Comparison of ENCODE assay signal across 19 cellular contexts in genomic region chr9:18351216-18351615, GRCh38.
DNase-seq lines count a peak whose midpoint lies in the region; ATAC-seq, FAIRE-seq and TF ChIP-seq lines count a peak whose summit lies in the region.
"Had no signal": no experiment of that assay in that cellular context is flagged by ENCODE, and none has a peak within 500 bp of the region (broad histone marks: within the 10 kb centered on the region; RNA-seq: fewer than 3 reads in every experiment).

No MANE protein-coding gene starts in this region.

- FAIRE-seq in A549 (lab: Jason Lieb, UNC), result no peak
- FAIRE-seq: D721Med, G401.6, GM12891, GM19239, H1 had no signal

- H3K4me3 ChIP-seq in A549 (no peak overlapping the region), esophagus muscularis mucosa (no peak overlapping the region), foreskin fibroblast (ENCODE audit: low read depth in 1 of 2, low read length in 2 of 2) (no peak overlapping the region)

- H3K4me3 Mint-ChIP-seq in nephron, result no peak overlapping the region
- H3K4me3 Mint-ChIP-seq: CD4-positive, alpha-beta T cell; H9 had no signal

- no peaks in the 10 kb centered on the region for H3K9me3 ChIP-seq in A549
- no peaks in the 10 kb centered on the region for H3K9me3 ChIP-seq in esophagus muscularis mucosa
- H3K9me3 ChIP-seq: Caco-2 had no signal

- TF ChIP-seq EP300 in A549 (IDR thresholded peaks at IDR 0.05) (no peak), esophagus muscularis mucosa (IDR thresholded peaks at IDR 0.05) (no peak)

- H3K27me3 Mint-ChIP-seq in nephron (ENCODE audit: low read depth), result peaks cover 3% of the 10 kb centered on the region

- intact Hi-C loops in esophagus muscularis mucosa (cut with DNase I) (no loop called here), cardiac septum (cut with DNase I) (no loop called here)

- peaks cover 19% of the 10 kb centered on the region for H3K4me1 ChIP-seq in A549
- peaks cover 7 to 36% (median 27%) of the 10 kb centered on the region in 4 donors for H3K4me1 ChIP-seq in esophagus muscularis mucosa
- H3K4me1 ChIP-seq: Caco-2 had no signal

- H3K27ac Mint-ChIP-seq in nephron, result peak overlapping the region in 2 of 3 experiments; percentile 3 to 60
- H3K27ac Mint-ChIP-seq: CD4-positive, alpha-beta T cell; H9 had no signal

- no peak overlapping the region for H3K27ac ChIP-seq in A549
- H3K27ac ChIP-seq in esophagus muscularis mucosa (replicated peaks in 1 of 4), result no peak overlapping the region
- H3K27ac ChIP-seq: C4-2B had no signal

- no peaks in the 10 kb centered on the region for H3K9me3 Mint-ChIP-seq in nephron
- H3K9me3 Mint-ChIP-seq: CD4-positive, alpha-beta T cell; H9 had no signal

- TF ChIP-seq RAD21 in A549 (conservative IDR thresholded peaks at IDR 0.05 in 1 of 2, IDR thresholded peaks at IDR 0.05 in 1 of 2), result no peak

- 3% methylated on average over 1 of the region's 1 CpG for WGBS in A549 (ENCODE audit: missing lambda C conversion rate)
- WGBS in esophagus muscularis mucosa, result 44% methylated on average over 1 of the region's 1 CpG

- no peaks in the 10 kb centered on the region for H3K27me3 ChIP-seq in esophagus muscularis mucosa

- CTCF ChIA-PET in A549 (lab: Yijun Ruan, JAX), result interaction anchor here (1.1 kb wide), 1 partner anchor 96 kb away, joined by 4 read pairs; no protein-coding TSS in a partner anchor

- no peaks in the 10 kb centered on the region for H3K36me3 Mint-ChIP-seq in nephron (ENCODE audit: low read depth)

- no peaks in the 10 kb centered on the region for H3K36me3 ChIP-seq in esophagus muscularis mucosa

- POLR2A ChIA-PET in A549 (lab: Yijun Ruan, JAX), result no interaction called here

- ATAC-seq in A549, result no peak

- TF ChIP-seq CTCF in A549 (IDR thresholded peaks at IDR 0.05), result no peak
- no peak for TF ChIP-seq CTCF in nephron (IDR thresholded peaks at IDR 0.05; ENCODE audit: unreplicated experiment in 3 of 3)
- no peak for TF ChIP-seq CTCF in esophagus muscularis mucosa (IDR thresholded peaks at IDR 0.05)
- no peak for TF ChIP-seq CTCF in foreskin fibroblast (IDR thresholded peaks at IDR 0.05; ENCODE audit: low read depth, low read length)

- H3K4me2 ChIP-seq in A549, result peak overlapping the region; percentile 11; the same call in 1 of the 3 replicates

- TF ChIP-seq POLR2A in A549 (IDR thresholded peaks at IDR 0.05; ENCODE audit: low read length) (no peak), esophagus muscularis mucosa (IDR thresholded peaks at IDR 0.05; ENCODE audit: low read depth) (no peak)

- DNase-seq in A549 (ENCODE audit: low read depth in 1 of 2, low spot score in 1 of 2), result no peak
- DNase-seq in HCEC 1CT, result peak; percentile 10
- DNase-seq in glomerular visceral epithelial cell (ENCODE audit: extremely low spot score), result peak; percentile 23
- no peak for DNase-seq in central memory CD4-positive, alpha-beta T cell
- no peak for DNase-seq in esophagus muscularis mucosa (ENCODE audit: extremely low spot score)
- DNase-seq in cardiac septum (ENCODE audit: low spot score), result no peak
- DNase-seq in foreskin fibroblast, result no peak
- DNase-seq: 8988T; AML-193; Caco-2; CD4-positive, alpha-beta T cell; H9 had no signal

- peaks cover 33% of the 10 kb centered on the region for H3K4me1 Mint-ChIP-seq in nephron

TF ChIP-seq in A549, 52 proteins besides CTCF, POLR2A, EP300 and RAD21:
- TF ChIP-seq RARB (CRISPR knock-in tag; IDR thresholded peaks at IDR 0.05) (no peak), BHLHE40 (IDR thresholded peaks at IDR 0.05; ENCODE audit: low read depth, low read length) (no peak), RFX5 (IDR thresholded peaks at IDR 0.05) (no peak), SMC3 (IDR thresholded peaks at IDR 0.05) (no peak), CBX8 (IDR thresholded peaks at IDR 0.05) (no peak), CEBPB (IDR thresholded peaks at IDR 0.05) (no peak)

Comparison
In these comparisons a context has a peak if more than half of its experiments do, and no peak if none do; other contexts are left out.
1. DNase-seq: peak in HCEC 1CT (single experiment) and glomerular visceral epithelial cell (single experiment); none in A549 (0 of 2), central memory CD4-positive, alpha-beta T cell (single experiment), esophagus muscularis mucosa (single experiment), cardiac septum (single experiment) and foreskin fibroblast (0 of 2).